27 cellular contexts compared by ENCODE assay signal in genomic region chr6:130055271-130055670, GRCh38.
"Had no signal": no experiment of that assay in that cellular context is flagged by ENCODE, and none has a peak within 500 bp of the region (broad histone marks: within the 10 kb centered on the region; RNA-seq: fewer than 3 reads in every experiment).

No MANE protein-coding gene starts in this region.

- H3K4me1 Mint-ChIP-seq: neural progenitor cell had no signal

- H3K9me3 Mint-ChIP-seq: naive thymus-derived CD8-positive, alpha-beta T cell; natural killer cell treated with Interleukin-12 subunit alpha and Interleukin-12 subunit beta and Interleukin-15 and Interleukin-18, amount 100 ng/mL, for 72 hours; neural progenitor cell; stimulated activated naive B cell treated with anti-CD40 and anti-IgM and Interleukin-4, amounts not matched to agents 10 μg/mL and 1 μg/mL and 100 μg/mL, for 72 hours; stimulated activated naive CD8-positive, alpha-beta T cell treated with anti-CD3 and anti-CD28 coated beads, Interleukin-15, Interleukin-2, amounts not matched to agents 100 ng/mL and 50 ng/mL, for 24 hours had no signal

- H3K27me3 Mint-ChIP-seq: natural killer cell treated with Interleukin-12 subunit alpha and Interleukin-12 subunit beta and Interleukin-15 and Interleukin-18, amount 100 ng/mL, for 72 hours; progenitor cell of endocrine pancreas; stimulated activated naive B cell treated with anti-CD40 and anti-IgM and Interleukin-4, amounts not matched to agents 10 μg/mL and 1 μg/mL and 100 μg/mL, for 72 hours; stimulated activated naive CD8-positive, alpha-beta T cell treated with anti-CD3 and anti-CD28 coated beads, Interleukin-15, Interleukin-2, amounts not matched to agents 100 ng/mL and 50 ng/mL, for 24 hours had no signal

- H3K9me3 ChIP-seq: ovary, psoas muscle, spleen, stomach, thoracic aorta, thyroid gland, tibial nerve, upper lobe of left lung, vagina had no signal

- H3K4me3 ChIP-seq: neural progenitor cell, ovary, psoas muscle, skin epidermis, smooth muscle cell, spleen, stomach, thoracic aorta, thyroid gland, tibial nerve, upper lobe of left lung, vagina had no signal

- H3K36me3 ChIP-seq: neural progenitor cell, ovary had no signal

- DNase-seq: naive thymus-derived CD8-positive, alpha-beta T cell; occipital lobe; ovary; posterior cingulate gyrus; psoas muscle; right cardiac atrium; spleen; stimulated activated CD4-positive, alpha-beta T cell treated with anti-CD3 and anti-CD28 coated beads, Interleukin-12 subunit alpha, Interleukin-12 subunit beta, amount 100 ng/mL, for 4 hours; stimulated activated CD4-positive, alpha-beta T cell treated with anti-CD3 and anti-CD28 coated beads, Interleukin-1b, Interleukin-23, amount 100 ng/mL, for 48 hours; stimulated activated CD4-positive, alpha-beta T cell treated with anti-CD3 and anti-CD28 coated beads, Interleukin-4, amount 100 ng/mL, for 1 hour; stimulated activated CD4-positive, alpha-beta T cell treated with anti-CD3 and anti-CD28 coated beads, Interleukin-4, amount 100 ng/mL, for 4 hours; stimulated activated CD8-positive, alpha-beta memory T cell treated with anti-CD3 and anti-CD28 coated beads, Interleukin-4, amount 100 ng/mL, for 48 hours; stimulated activated naive B cell treated with anti-CD40 and anti-IgM and Interleukin-4, amounts not matched to agents 10 μg/mL and 1 μg/mL and 100 μg/mL, for 72 hours; stimulated activated naive CD4-positive, alpha-beta T cell treated with Interleukin-2 at 50 U/mL for 16 hours; stomach; thyroid gland; trophoblast cell; upper lobe of left lung had no signal

- H3K27ac Mint-ChIP-seq: natural killer cell treated with Interleukin-12 subunit alpha and Interleukin-12 subunit beta and Interleukin-15 and Interleukin-18, amount 100 ng/mL, for 72 hours; stimulated activated naive B cell treated with anti-CD40 and anti-IgM and Interleukin-4, amounts not matched to agents 10 μg/mL and 1 μg/mL and 100 μg/mL, for 72 hours; stimulated activated naive CD8-positive, alpha-beta T cell treated with anti-CD3 and anti-CD28 coated beads, Interleukin-15, Interleukin-2, amounts not matched to agents 100 ng/mL and 50 ng/mL, for 24 hours had no signal

- H3K27me3 ChIP-seq: neural progenitor cell, ovary, spleen, stomach, thyroid gland, tibial nerve, upper lobe of left lung, vagina had no signal

- ATAC-seq: naive thymus-derived CD8-positive, alpha-beta T cell; natural killer cell treated with Interleukin-12 subunit alpha and Interleukin-12 subunit beta and Interleukin-15 and Interleukin-18, amount 100 ng/mL, for 72 hours; psoas muscle; right cardiac atrium; stimulated activated naive B cell treated with anti-CD40 and anti-IgM and Interleukin-4, amounts not matched to agents 10 μg/mL and 1 μg/mL and 100 μg/mL, for 72 hours had no signal

- H3K4me3 Mint-ChIP-seq: naive thymus-derived CD8-positive, alpha-beta T cell; natural killer cell treated with Interleukin-12 subunit alpha and Interleukin-12 subunit beta and Interleukin-15 and Interleukin-18, amount 100 ng/mL, for 72 hours; neural progenitor cell; stimulated activated naive B cell treated with anti-CD40 and anti-IgM and Interleukin-4, amounts not matched to agents 10 μg/mL and 1 μg/mL and 100 μg/mL, for 72 hours; stimulated activated naive CD8-positive, alpha-beta T cell treated with anti-CD3 and anti-CD28 coated beads, Interleukin-15, Interleukin-2, amounts not matched to agents 100 ng/mL and 50 ng/mL, for 24 hours had no signal
